In genomic region chr6:9927271-9927670, GRCh38 we compare ENCODE assay signal across 1 cellular context.
TF ChIP-seq lines count a peak whose summit lies in the region.

No MANE protein-coding gene starts in this region.

TF ChIP-seq in K562, 482 proteins besides CTCF, POLR2A, EP300 and RAD21 (continued from another document):
- no peak for TF ChIP-seq CUX1 (CRISPR knock-in tag; IDR thresholded peaks at IDR 0.05)
- no peak for TF ChIP-seq BRF2 (IDR thresholded peaks at IDR 0.05; ENCODE audit: borderline replicate concordance, insufficient read depth, insufficient read length)
- TF ChIP-seq NELFE (IDR thresholded peaks at IDR 0.05; ENCODE audit: insufficient read depth, insufficient read length), result no peak
- no peak for TF ChIP-seq ZNF274 (IDR thresholded peaks at IDR 0.05; ENCODE audit: borderline replicate concordance, low read depth, low read length)
- TF ChIP-seq MTA1 (IDR thresholded peaks at IDR 0.05; ENCODE audit: borderline replicate concordance), result no peak
- no peak for TF ChIP-seq RHOXF2B (CRISPR knock-in tag; conservative IDR thresholded peaks at IDR 0.05)
- TF ChIP-seq RBM14 (IDR thresholded peaks at IDR 0.05; ENCODE audit: borderline replicate concordance, insufficient read depth, low read depth, low read length), result no peak
- TF ChIP-seq CGGBP1 (CRISPR knock-in tag; IDR thresholded peaks at IDR 0.05), result no peak
- TF ChIP-seq CTCFL (IDR thresholded peaks at IDR 0.05; ENCODE audit: borderline replicate concordance, insufficient read depth, low read depth, low read length, poor library complexity, severe bottlenecking), result no peak
- no peak for TF ChIP-seq YY1 (IDR thresholded peaks at IDR 0.05; ENCODE audit: borderline replicate concordance in 1 of 3, control insufficient read depth in 1 of 3, extremely low read depth in 1 of 3, insufficient read depth in 3 of 3, insufficient read length in 1 of 3, insufficient replicate concordance in 2 of 3, low read depth in 1 of 3, low read length in 2 of 3)
- TF ChIP-seq MAFF (IDR thresholded peaks at IDR 0.05; ENCODE audit: low read length), result peak; percentile 50; the same call in 1 of the 2 replicates
- no peak for TF ChIP-seq SMARCE1 (IDR thresholded peaks at IDR 0.05)
- TF ChIP-seq E2F4 (CRISPR knock-in tag; IDR thresholded peaks at IDR 0.05; ENCODE audit: low read depth), result no peak
